ENCODE assay signal across 15 cellular contexts in genomic region chr11:9616858-9617257, GRCh38. TPM values are rescaled to one million over a fixed set of nuclear protein-coding genes. Genes with fewer than 3 reads are reported as not detected.
DNase-seq lines count a peak whose midpoint lies in the region; TF ChIP-seq lines count a peak whose summit lies in the region.
"Had no signal": no experiment of that assay in that cellular context is flagged by ENCODE, and none has a peak within 500 bp of the region (broad histone marks: within the 10 kb centered on the region; RNA-seq: fewer than 3 reads in every experiment).

No MANE protein-coding gene starts in this region.

- POLR2A ChIA-PET in OCI-LY7 (lab: Charles Lee) = interaction anchor here (0.8 to 4.3 kb wide), 12 partner anchors 11 to 138 kb away, joined by 3 to 28 read pairs (median 6); no protein-coding TSS in a partner anchor

- H2AFZ ChIP-seq in OCI-LY7 (ENCODE audit: low read length) = peak overlapping the region; percentile 24; the same call in 1 of the 2 replicates

- H3K4me2 ChIP-seq in OCI-LY7 (ENCODE audit: low read length) = peak overlapping the region; percentile 93

- H3K4me3 ChIP-seq in OCI-LY7 (ENCODE audit: low read depth, low read length, poor library complexity, severe bottlenecking) (peak overlapping the region; percentile 72), uterus (no peak overlapping the region), dorsolateral prefrontal cortex (no peak overlapping the region)
- H3K4me3 ChIP-seq: SJCRH30, testis had no signal

- H3K9me2 ChIP-seq in OCI-LY7 (ENCODE audit: insufficient read depth, low read length) = no peaks in the 10 kb centered on the region

- no peaks in the 10 kb centered on the region for H3K36me3 ChIP-seq in OCI-LY7 (ENCODE audit: insufficient read depth, low read length)
- H3K36me3 ChIP-seq in uterus = no peaks in the 10 kb centered on the region
- H3K36me3 ChIP-seq: SJCRH30 had no signal

- H3K4me1 ChIP-seq in OCI-LY7 (ENCODE audit: insufficient read depth, low read length, poor library complexity, severe bottlenecking) (peaks cover 81% of the 10 kb centered on the region), uterus (no peaks in the 10 kb centered on the region)

- no peaks in the 10 kb centered on the region for H4K20me1 ChIP-seq in OCI-LY7 (ENCODE audit: insufficient read depth, low read length)

- CTCF ChIA-PET in OCI-LY7 (lab: Charles Lee; ENCODE audit: unreplicated experiment) = interaction anchor here (1.0 kb wide), 1 partner anchor 131 kb away, joined by 4 read pairs; no protein-coding TSS in a partner anchor

- H3K9me3 ChIP-seq in OCI-LY7 (ENCODE audit: low read length) (no peaks in the 10 kb centered on the region; the same call in 1 of the 2 replicates), uterus (no peaks in the 10 kb centered on the region)
- H3K9me3 ChIP-seq: Caco-2, SJCRH30, testis had no signal

- TF ChIP-seq CTCF in OCI-LY7 (conservative IDR thresholded peaks at IDR 0.05; ENCODE audit: low read length) (no peak), uterus (IDR thresholded peaks at IDR 0.05) (no peak), dorsolateral prefrontal cortex (IDR thresholded peaks at IDR 0.05 in 54 of 56, conservative IDR thresholded peaks at IDR 0.05 in 2 of 56; ENCODE audit: low read depth in 1 of 56, partially characterized antibody in 56 of 56) (no peak)

- TF ChIP-seq POLR2A in uterus (IDR thresholded peaks at IDR 0.05) = no peak

- H3K27me3 ChIP-seq in uterus (no peaks in the 10 kb centered on the region), dorsolateral prefrontal cortex (no peaks in the 10 kb centered on the region)
- H3K27me3 ChIP-seq: SJCRH30, testis had no signal

- peak; percentile 13 to 17 for DNase-seq in stimulated activated CD4-positive, alpha-beta T cell treated with anti-CD3 and anti-CD28 coated beads, Interleukin-15, amount 100 ng/mL, for 48 hours (ENCODE audit: low read depth in 2 of 2)
- no peak for DNase-seq in stimulated activated CD4-positive, alpha-beta T cell treated with anti-CD3 and anti-CD28 coated beads, Interleukin-2, amount 100 ng/mL, for 48 hours
- DNase-seq in OCI-LY7 (ENCODE audit: low spot score) (peak; percentile 33), iris pigment epithelial cell (ENCODE audit: low read depth) (peak; percentile 24), uterus (no peak), dorsolateral prefrontal cortex (no peak), DMS 273 (lab: John Stamatoyannopoulos, UW; ENCODE audit: unreplicated experiment) (no peak)
- no peak for DNase-seq in activated CD8-positive, alpha-beta memory T cell treated with anti-CD3 and anti-CD28 coated beads for 24 hours
- DNase-seq: activated effector memory CD4-positive, alpha-beta T cell treated with Interleukin-2 at 50 U/mL for 16 hours; Caco-2; natural killer cell; NCI-H146; NCI-H446 treated with DMSO at 0.1 percent for 48 hours; SJCRH30; testis had no signal

- intact Hi-C loops in OCI-LY7 (cut with micrococcal nuclease; ENCODE audit: unreplicated experiment) = loop anchor here (10.0 kb wide), 1 partner anchor 232 kb away; the partner anchor contains the start of gene IPO7
- intact Hi-C loops in uterus (cut with DNase I; ENCODE audit: low total_unique reads) = no loop called here
- intact Hi-C loops in dorsolateral prefrontal cortex (cut with DNase I) = no loop called here

- peaks cover 6% of the 10 kb centered on the region; the same call in 1 of the 2 replicates for H3K79me2 ChIP-seq in OCI-LY7 (ENCODE audit: insufficient read depth, low read depth, low read length)

- no TSS peak for BruUV-seq in OCI-LY7 (replicated peaks; lab: Mats Ljungman, UMichigan)

- peak overlapping the region; percentile 99 for H3K27ac ChIP-seq in OCI-LY7 (ENCODE audit: low read depth, low read length, poor library complexity, severe bottlenecking)
- peak overlapping the region; percentile 74 to 100 for H3K27ac ChIP-seq in uterus
- no peak overlapping the region for H3K27ac ChIP-seq in dorsolateral prefrontal cortex
- H3K27ac ChIP-seq: SJCRH30, testis had no signal

RNA-seq across cellular contexts. Expression of gene WEE1, which starts 43.4 kb away (rescaled TPM):
- total RNA-seq in OCI-LY7 (2014; rRNA removed; shearing (Covaris generic)) = 141 and 147 TPM in 2 replicates
- total RNA-seq in OCI-LY7 (2022) = 216 and 237 TPM in 2 replicates
- 100 to 1,000 TPM in 1 of 4 donors, 10 to 100 TPM in 3; 30.0 to 105 (median 60.0) TPM for total RNA-seq in uterus
- total RNA-seq in dorsolateral prefrontal cortex = 1 to 10 TPM in 119 of 120 experiments, under 1 TPM in 1; 0.76 to 9.5 (median 2.7) TPM

RNA-seq across cellular contexts. Expression of gene SWAP70, which starts 47.0 kb away (rescaled TPM):
- 37.5 and 44.4 TPM in 2 replicates for total RNA-seq in OCI-LY7 (2014; rRNA removed; shearing (Covaris generic))
- total RNA-seq in OCI-LY7 (2022) = 91.9 and 110 TPM in 2 replicates
- 10 to 100 TPM; 11.5 to 65.6 (median 41.5) TPM for total RNA-seq in uterus
- 10 to 100 TPM; 17.4 to 65.0 (median 26.7) TPM for total RNA-seq in dorsolateral prefrontal cortex

Comparison
In these comparisons a context has a peak if more than half of its experiments do, and no peak if none do; other contexts are left out.
1. DNase-seq: peak in stimulated activated CD4-positive, alpha-beta T cell treated with anti-CD3 and anti-CD28 coated beads, Interleukin-15, amount 100 ng/mL, for 48 hours (2 of 2), OCI-LY7 (single experiment) and iris pigment epithelial cell (single experiment); none in stimulated activated CD4-positive, alpha-beta T cell treated with anti-CD3 and anti-CD28 coated beads, Interleukin-2, amount 100 ng/mL, for 48 hours (0 of 2), uterus (0 of 2), dorsolateral prefrontal cortex (0 of 10), DMS 273 (single experiment) and activated CD8-positive, alpha-beta memory T cell treated with anti-CD3 and anti-CD28 coated beads for 24 hours (single experiment).
2. H3K27ac ChIP-seq: peak in OCI-LY7 (single experiment) and uterus (2 of 2); none in dorsolateral prefrontal cortex (0 of 59).